Comparison of ENCODE assay signal across 10 cellular contexts in genomic region chr5:132001647-132002561, GRCh38. TPM values are rescaled to one million over a fixed set of nuclear protein-coding genes. Genes with fewer than 3 reads are reported as not detected.
A peak's percentile ranks its signal among the peaks of the same experiment; 100 is the strongest.
DNase-seq lines count a peak whose midpoint lies in the region; ATAC-seq, FAIRE-seq and TF ChIP-seq lines count a peak whose summit lies in the region.
"Had no signal": no experiment of that assay in that cellular context is flagged by ENCODE, and none has a peak within 500 bp of the region (broad histone marks: within the 10 kb centered on the region; RNA-seq: fewer than 3 reads in every experiment).

No MANE protein-coding gene starts in this region.

- H3K36me3 Mint-ChIP-seq in H9 (ENCODE audit: insufficient read depth in 1 of 3, low read depth in 3 of 3) (no peaks in the 10 kb centered on the region), progenitor cell of endocrine pancreas (ENCODE audit: insufficient read depth) (no peaks in the 10 kb centered on the region)

- H2BK12ac ChIP-seq in H9 (ENCODE audit: insufficient read length, low read depth, low read length), result no peak overlapping the region

- H3K27me3 ChIP-seq in H9 (ENCODE audit: insufficient read depth, low read length) (no peaks in the 10 kb centered on the region), pancreas (no peaks in the 10 kb centered on the region)
- H3K27me3 ChIP-seq: thyroid gland had no signal

- H2AK5ac ChIP-seq in H9 (ENCODE audit: insufficient read length, low read length), result no peak overlapping the region

- H3K4me3 Mint-ChIP-seq in H9 (no peak overlapping the region), progenitor cell of endocrine pancreas (ENCODE audit: low read depth) (no peak overlapping the region)

- H3K4me3 ChIP-seq in fibroblast of pulmonary artery (replicated peaks; ENCODE audit: low read depth, low read length), result no peak overlapping the region
- H3K4me3 ChIP-seq in pancreas, result no peak overlapping the region
- H3K4me3 ChIP-seq: thyroid gland had no signal

- intact Hi-C loops in pancreas (cut with DNase I), result no loop called here

- H3K27ac Mint-ChIP-seq in H9, result peak overlapping the region in 2 of 3 experiments; percentile 3 to 74; a peak in 2 of 7 replicates
- H3K27ac Mint-ChIP-seq in progenitor cell of endocrine pancreas, result no peak overlapping the region

- DNase-seq in H9 (peak; percentile 53), RPMI7951 (ENCODE audit: low read depth) (peak; percentile 73), fibroblast of pulmonary artery (ENCODE audit: low read depth) (peak; percentile 17), pancreas (peak in 2 of 6 donors; percentile 17 to 30), progenitor cell of endocrine pancreas (ENCODE audit: low spot score, unreplicated experiment) (no peak), NOMO-1 (lab: John Stamatoyannopoulos, UW; ENCODE audit: unreplicated experiment in 2 of 2) (no peak), 8988T (no peak), NCI-H2171 (lab: John Stamatoyannopoulos, UW) (no peak)
- DNase-seq: NCI-H1694, thyroid gland had no signal

- H3K18ac ChIP-seq in H9 (ENCODE audit: insufficient read length, low read depth, low read length), result no peak overlapping the region

- H3K14ac ChIP-seq in H9 (ENCODE audit: insufficient read depth, low read length), result no peak overlapping the region

- no CpG with 5 or more reads among the region's 11 CpGs for WGBS in H9 (ENCODE audit: extremely low coverage, insufficient read length, low lambda C conversion rate)
- WGBS in pancreas, 2 donors, result 48 to 49% methylated on average over 11 of the region's 11 CpGs

- H3K4me2 ChIP-seq in H9 (ENCODE audit: insufficient read depth, insufficient read length, low read length), result no peak overlapping the region

- no peaks in the 10 kb centered on the region for H3K9me3 Mint-ChIP-seq in H9
- H3K9me3 Mint-ChIP-seq in progenitor cell of endocrine pancreas (ENCODE audit: low read depth), result no peaks in the 10 kb centered on the region

- ATAC-seq in pancreas, result peak in 3 of 4 donors; percentile 40 to 56 (median 51)

- H3K79me2 ChIP-seq in H9 (ENCODE audit: insufficient read depth, low read length), result no peaks in the 10 kb centered on the region

- H3K4ac ChIP-seq in H9 (ENCODE audit: low read depth, low read length), result no peak overlapping the region

- no peak overlapping the region for H4K91ac ChIP-seq in H9 (ENCODE audit: insufficient read length, low read depth, low read length)

- H2BK120ac ChIP-seq in H9 (ENCODE audit: low read depth, low read length, poor library complexity, severe bottlenecking), result no peak overlapping the region

- no peaks in the 10 kb centered on the region for H3K36me3 ChIP-seq in pancreas
- H3K36me3 ChIP-seq: thyroid gland had no signal

- no peak overlapping the region for H4K5ac ChIP-seq in H9 (ENCODE audit: insufficient read length, low read depth, low read length)

- no peak overlapping the region for H4K8ac ChIP-seq in H9 (replicated peaks; ENCODE audit: insufficient read length, low read depth, low read length)

- no peak overlapping the region for H3K23ac ChIP-seq in H9 (ENCODE audit: insufficient read length, low read depth, low read length)

- no peak overlapping the region for H3K56ac ChIP-seq in H9 (ENCODE audit: insufficient read length, low read depth, low read length)

- TF ChIP-seq CTCF in H9 (conservative IDR thresholded peaks at IDR 0.05) (no peak), fibroblast of pulmonary artery (IDR thresholded peaks at IDR 0.05; ENCODE audit: low read length, missing control alignments) (no peak), pancreas (IDR thresholded peaks at IDR 0.05) (no peak), progenitor cell of endocrine pancreas (IDR thresholded peaks at IDR 0.05; ENCODE audit: unreplicated experiment) (no peak)

- H3K9me3 ChIP-seq in H9 (ENCODE audit: control insufficient read depth, low read depth, low read length) (no peaks in the 10 kb centered on the region), pancreas (no peaks in the 10 kb centered on the region)
- H3K9me3 ChIP-seq: thyroid gland had no signal

- H3K4me1 ChIP-seq in H9 (ENCODE audit: insufficient read depth, low read length) (peaks cover 9% of the 10 kb centered on the region; the same call in 1 of the 2 replicates), pancreas (peaks cover 7 to 19% (median 7%) of the 10 kb centered on the region in 3 donors)
- H3K4me1 ChIP-seq: thyroid gland had no signal

- H2BK15ac ChIP-seq in H9 (ENCODE audit: low read depth, low read length), result no peak overlapping the region

- H3K4me1 Mint-ChIP-seq in H9, result peaks cover 33 to 39% of the 10 kb centered on the region in 2 experiments
- H3K4me1 Mint-ChIP-seq in progenitor cell of endocrine pancreas (ENCODE audit: low read depth), result peaks cover 30% of the 10 kb centered on the region

- H3K27ac ChIP-seq in H9 (ENCODE audit: insufficient read length, low read depth, low read length), result no peak overlapping the region
- no peak overlapping the region for H3K27ac ChIP-seq in pancreas
- H3K27ac ChIP-seq: thyroid gland had no signal

- no peak overlapping the region for H2BK5ac ChIP-seq in H9 (ENCODE audit: insufficient read length, low read length)

- no peaks in the 10 kb centered on the region for H3K23me2 ChIP-seq in H9 (ENCODE audit: insufficient read length, low read depth, low read length, poor library complexity, severe bottlenecking)

- H2BK20ac ChIP-seq in H9 (ENCODE audit: low read depth, low read length, poor library complexity, severe bottlenecking), result no peak overlapping the region

- no peak overlapping the region for H3K9ac ChIP-seq in H9 (ENCODE audit: extremely low read depth, insufficient read length, low read length)

- H3T11ph ChIP-seq in H9 (ENCODE audit: low read length), result no peak overlapping the region

- no peaks in the 10 kb centered on the region for H4K20me1 ChIP-seq in H9 (ENCODE audit: control insufficient read depth, insufficient read depth, insufficient read length)

- FAIRE-seq in pancreas (lab: Jason Lieb, UNC), result no peak

- H3K79me1 ChIP-seq in H9 (ENCODE audit: insufficient read depth, low read depth, low read length, poor library complexity, severe bottlenecking), result no peaks in the 10 kb centered on the region

- H3K27me3 Mint-ChIP-seq in H9 (ENCODE audit: low read depth) (peaks cover 15% of the 10 kb centered on the region), progenitor cell of endocrine pancreas (peaks cover 10% of the 10 kb centered on the region)

- H2AFZ ChIP-seq in H9 (ENCODE audit: low read length), result no peak overlapping the region

RNA-seq across cellular contexts. Expression of gene ACSL6, which starts 9.6 kb away (rescaled TPM):
- total RNA-seq in H9 (2021), result 1.3 and 1.6 TPM in 2 replicates
- not detected in 2 replicates for total RNA-seq in RPMI7951 (2014; rRNA removed; shearing (Covaris generic))
- total RNA-seq in pancreas, result 1 to 10 TPM in 4 of 6 donors, under 1 TPM in 2; 0.83 to 3.3 (median 1.1) TPM
- polyA plus RNA-seq in pancreas, result 1 to 10 TPM in 1 of 2 donors, under 1 TPM in 1; 0.99 to 2.0 TPM
- total RNA-seq in progenitor cell of endocrine pancreas, result 0.19 and 0.36 TPM in 2 replicates

RNA-seq across cellular contexts. Expression of gene MEIKIN, which starts 56.4 kb away (rescaled TPM):
- not detected in 2 replicates for total RNA-seq in H9 (2021)
- not detected in 2 replicates for total RNA-seq in RPMI7951 (2014; rRNA removed; shearing (Covaris generic))
- 1 to 10 TPM in 1 of 6 donors, not detected in 5; 1.2 TPM for total RNA-seq in pancreas
- polyA plus RNA-seq in pancreas, result not detected
- not detected in 2 replicates for total RNA-seq in progenitor cell of endocrine pancreas
- total RNA-seq: thyroid gland had no signal

RNA-seq across cellular contexts. Expression of gene IL3, which starts 58.6 kb away (rescaled TPM):
- total RNA-seq in H9 (2021), result not detected in 2 replicates
- not detected in 2 replicates for total RNA-seq in RPMI7951 (2014; rRNA removed; shearing (Covaris generic))
- not detected for total RNA-seq in pancreas
- not detected for polyA plus RNA-seq in pancreas
- total RNA-seq in progenitor cell of endocrine pancreas, result not detected in 2 replicates
- total RNA-seq: thyroid gland had no signal

Comparison
In these comparisons a context has a peak if more than half of its experiments do, and no peak if none do; other contexts are left out.
1. DNase-seq: peak in H9 (single experiment), RPMI7951 (single experiment) and fibroblast of pulmonary artery (single experiment); none in progenitor cell of endocrine pancreas (single experiment), NOMO-1 (0 of 2), 8988T (single experiment) and NCI-H2171 (single experiment).